24 cellular contexts compared by ENCODE assay signal in genomic region chr15:53982281-53982680, GRCh38. TPM values are rescaled to one million over a fixed set of nuclear protein-coding genes. Genes with fewer than 3 reads are reported as not detected.
"Had no signal": no experiment of that assay in that cellular context is flagged by ENCODE, and none has a peak within 500 bp of the region (broad histone marks: within the 10 kb centered on the region; RNA-seq: fewer than 3 reads in every experiment).

No MANE protein-coding gene starts in this region.

- H3K27ac ChIP-seq: left lung, lower lobe of right lung, ovary, right atrium auricular region, right lobe of liver, stomach, transverse colon, upper lobe of left lung, vagina had no signal

- H3K9me3 ChIP-seq: left lung, lower lobe of right lung, ovary, right atrium auricular region, right lobe of liver, stomach, transverse colon, upper lobe of left lung, vagina had no signal

- DNase-seq: hippocampal formation; kidney glomerular epithelial cell; left colon; left lung; lower lobe of right lung; mammary epithelial cell; mesenchymal stem cell; naive B cell; natural killer cell; nephron progenitor cell; ovary; right lobe of liver; stimulated activated CD4-positive, alpha-beta T cell treated with anti-CD3 and anti-CD28 coated beads, Interleukin-12 subunit alpha, Interleukin-12 subunit beta, amount 100 ng/mL, for 4 hours; stimulated activated CD4-positive, alpha-beta T cell treated with anti-CD3 and anti-CD28 coated beads, Interleukin-15, amount 100 ng/mL, for 24 hours; stimulated activated CD4-positive, alpha-beta T cell treated with anti-CD3 and anti-CD28 coated beads, Interleukin-2, amount 100 ng/mL, for 24 hours; stimulated activated CD4-positive, alpha-beta T cell treated with anti-CD3 and anti-CD28 coated beads, Interleukin-4, amount 100 ng/mL, for 1 hour; stimulated activated naive B cell treated with anti-CD40 and anti-IgM and Interleukin-4, amounts not matched to agents 10 μg/mL and 1 μg/mL and 100 μg/mL, for 72 hours; stimulated activated naive CD8-positive, alpha-beta T cell treated with anti-CD3 and anti-CD28 coated beads, Interleukin-15, Interleukin-2, amounts not matched to agents 100 U/mL and 50 U/mL, for 24 hours; stomach; transverse colon; upper lobe of left lung had no signal

- H3K4me1 ChIP-seq: left lung, right atrium auricular region, vagina had no signal

- H3K4me3 ChIP-seq: left lung, lower lobe of right lung, ovary, right atrium auricular region, right lobe of liver, stomach, transverse colon, upper lobe of left lung, vagina had no signal

- H3K27me3 ChIP-seq: ovary, upper lobe of left lung, vagina had no signal

- ATAC-seq: left colon; left lung; lower lobe of right lung; natural killer cell; right lobe of liver; stimulated activated naive B cell treated with anti-CD40 and anti-IgM and Interleukin-4, amounts not matched to agents 10 μg/mL and 1 μg/mL and 100 μg/mL, for 72 hours; stimulated activated naive CD8-positive, alpha-beta T cell treated with anti-CD3 and anti-CD28 coated beads, Interleukin-15, Interleukin-2, amounts not matched to agents 100 U/mL and 50 U/mL, for 24 hours had no signal

- H3K36me3 ChIP-seq: left lung, lower lobe of right lung, ovary, right atrium auricular region, right lobe of liver, stomach, transverse colon, upper lobe of left lung, vagina had no signal

RNA-seq across cellular contexts. Expression of gene UNC13C, which starts 4.0 kb away (rescaled TPM):
- total RNA-seq: natural killer cell, pulmonary artery endothelial cell, right lobe of liver, vagina had no signal
